ENCODE assay signal across 8 cellular contexts in the genomic region with DNA sequence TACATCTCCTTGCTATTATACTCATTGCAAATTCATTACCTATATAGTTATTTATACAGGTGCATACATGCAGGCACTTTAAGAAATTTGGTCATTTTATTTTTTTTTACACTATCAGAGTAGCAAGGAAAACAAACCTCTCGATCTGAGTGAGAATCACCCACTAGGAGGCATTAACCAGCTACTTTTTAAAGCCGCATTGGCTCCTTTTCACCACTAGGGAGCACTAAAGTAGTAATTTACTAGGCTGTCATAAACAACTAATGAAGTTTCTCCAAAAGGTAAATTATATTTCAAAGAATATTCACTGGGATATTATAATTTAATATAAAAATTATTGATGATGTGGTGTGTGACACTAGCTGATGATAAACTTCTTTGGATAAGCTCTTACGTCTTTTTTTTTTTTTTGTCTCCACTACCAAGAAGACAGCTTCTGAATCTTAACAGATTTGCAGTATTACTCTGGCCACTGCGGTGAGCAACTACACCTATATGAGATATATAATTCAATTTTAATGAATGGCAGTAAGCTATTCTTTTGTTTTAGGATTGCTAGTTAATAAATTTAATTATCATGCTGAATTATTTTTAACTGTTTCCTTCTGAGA.
DNase-seq lines count a peak whose midpoint lies in the region; ATAC-seq and TF ChIP-seq lines count a peak whose summit lies in the region.

No MANE protein-coding gene starts in this region.

- H3K27me3 ChIP-seq in right atrium auricular region = no peaks in the 10 kb centered on the region

- no peak overlapping the region for H3K4me3 Mint-ChIP-seq in WTC11

- H3K27ac Mint-ChIP-seq in WTC11 = no peak overlapping the region

- TF ChIP-seq CTCF in WTC11 (IDR thresholded peaks at IDR 0.05) (peak; percentile 70), right atrium auricular region (IDR thresholded peaks at IDR 0.05) (peak; percentile 71 to 90)

- no peaks in the 10 kb centered on the region for H3K4me1 Mint-ChIP-seq in WTC11

- H3K9me3 ChIP-seq in right atrium auricular region = no peaks in the 10 kb centered on the region

- H3K27ac ChIP-seq in right atrium auricular region = no peak overlapping the region

- no peak overlapping the region for H3K4me3 ChIP-seq in right atrium auricular region

- ATAC-seq in GM19324 (IDR thresholded peaks at IDR 0.05; ENCODE audit: low FRiP score, unreplicated experiment) (peak; percentile 81), HG03103 (IDR thresholded peaks at IDR 0.05; ENCODE audit: low read depth, unreplicated experiment) (peak; percentile 99), WTC11 (peak; percentile 73)

- H3K27me3 Mint-ChIP-seq in WTC11 (ENCODE audit: low read depth) = peaks cover 42% of the 10 kb centered on the region

- H3K36me3 ChIP-seq in right atrium auricular region = no peaks in the 10 kb centered on the region

- no peaks in the 10 kb centered on the region for H3K36me3 Mint-ChIP-seq in WTC11

- CTCF ChIA-PET in WTC11 (lab: Charles Lee) = interaction anchor here (0.6 to 2.1 kb wide), 46 partner anchors 8 to 1314 kb away, joined by 3 to 72 read pairs (median 5); a partner anchor contains a TSS

- no peaks in the 10 kb centered on the region for H3K4me1 ChIP-seq in right atrium auricular region

- POLR2A ChIA-PET in WTC11 (lab: Charles Lee) = interaction anchor here (0.7 kb wide), 1 partner anchor 199 kb away, joined by 3 read pairs; no protein-coding TSS in a partner anchor

- no peaks in the 10 kb centered on the region for H3K9me3 Mint-ChIP-seq in WTC11

- DNase-seq in DMS153 (lab: John Stamatoyannopoulos, UW) (peak; percentile 55), NCI-H2196 (lab: John Stamatoyannopoulos, UW; ENCODE audit: unreplicated experiment) (peak; percentile 80), WTC11 (ENCODE audit: low spot score) (peak; percentile 21), right atrium auricular region (ENCODE audit: low spot score) (no peak), superior temporal gyrus (ENCODE audit: extremely low spot score) (peak; percentile 91)
- DNase-seq in activated T-cell treated with anti-CD3 and anti-CD28 coated beads, Interleukin-2, amount 50 U/mL, for 48 hours = no peak

TF ChIP-seq in WTC11, 78 proteins besides CTCF, POLR2A, EP300 and RAD21:
- TF ChIP-seq SMAD3 (CRISPR knock-in tag; IDR thresholded peaks at IDR 0.05; ENCODE audit: borderline replicate concordance) = no peak

Comparison
In these comparisons a context has a peak if more than half of its experiments do, and no peak if none do; other contexts are left out.
1. DNase-seq: peak in DMS153 (single experiment), NCI-H2196 (single experiment), WTC11 (single experiment) and superior temporal gyrus (single experiment); none in right atrium auricular region (single experiment) and activated T-cell treated with anti-CD3 and anti-CD28 coated beads, Interleukin-2, amount 50 U/mL, for 48 hours (0 of 2).
2. Peak in every context shown above with its lines, with median percentiles within 50 percentile points of each other: ATAC-seq.